In the genomic region with DNA sequence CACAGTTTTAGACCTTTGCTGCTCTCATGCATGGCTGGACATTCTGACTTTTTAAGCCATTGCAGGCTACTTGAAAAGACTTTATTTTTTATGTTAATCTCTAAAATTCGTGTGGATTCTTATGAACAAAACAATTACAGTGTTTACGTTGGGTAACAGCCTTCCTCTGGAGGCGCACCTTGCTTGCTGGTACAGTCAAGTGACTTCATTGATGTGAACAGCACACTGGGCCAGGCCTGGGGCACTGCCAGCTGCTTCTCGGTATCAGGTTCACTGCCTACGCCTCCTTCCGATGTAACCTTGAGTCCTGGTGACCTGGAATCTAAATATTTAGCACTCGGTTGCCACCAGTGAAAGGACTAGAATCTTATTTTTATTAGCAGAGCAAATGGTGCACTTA, we compare ENCODE assay signal across 16 cellular contexts. TPM values are rescaled to one million over a fixed set of nuclear protein-coding genes. Genes with fewer than 3 reads are reported as not detected.
DNase-seq lines count a peak whose midpoint lies in the region; ATAC-seq, FAIRE-seq and TF ChIP-seq lines count a peak whose summit lies in the region.
"Had no signal": no experiment of that assay in that cellular context is flagged by ENCODE, and none has a peak within 500 bp of the region (broad histone marks: within the 10 kb centered on the region; RNA-seq: fewer than 3 reads in every experiment).

No MANE protein-coding gene starts in this region.

- FAIRE-seq in GM12892 (lab: Jason Lieb, UNC), result no peak
- FAIRE-seq: endometrium had no signal

- H3K36me3 ChIP-seq in PC-9 (ENCODE audit: low read depth) (peaks cover 4% of the 10 kb centered on the region; the same call in 1 of the 2 replicates), left lung (no peaks in the 10 kb centered on the region), upper lobe of right lung (no peaks in the 10 kb centered on the region)
- H3K36me3 ChIP-seq: sigmoid colon had no signal

- intact Hi-C loops in PC-9 (cut with micrococcal nuclease; ENCODE audit: unreplicated experiment) (loop anchor here (2.0 kb wide), 1 partner anchor 45 kb away; no protein-coding TSS in a partner anchor), left lung (cut with DNase I) (no loop called here), upper lobe of right lung (cut with DNase I) (no loop called here)

- no peak for TF ChIP-seq POLR2A in GM12892 (IDR thresholded peaks at IDR 0.05; ENCODE audit: low read depth, low read length)

- peaks cover 61% of the 10 kb centered on the region for H3F3A ChIP-seq in PC-9 (ENCODE audit: insufficient read depth, low read depth)

- H3K4me3 ChIP-seq in PC-9, result no peak overlapping the region
- H3K4me3 ChIP-seq in left lung, result no peak overlapping the region
- no peak overlapping the region for H3K4me3 ChIP-seq in upper lobe of right lung
- H3K4me3 ChIP-seq: sigmoid colon had no signal

- CTCF ChIA-PET in PC-9 (lab: Charles Lee), result interaction anchor here (0.6 kb wide), 1 partner anchor 11 kb away, joined by 4 read pairs; no protein-coding TSS in a partner anchor

- no peak for TF ChIP-seq CTCF in PC-9 (conservative IDR thresholded peaks at IDR 0.05)
- no peak for TF ChIP-seq CTCF in left lung (IDR thresholded peaks at IDR 0.05)
- TF ChIP-seq CTCF in upper lobe of right lung (IDR thresholded peaks at IDR 0.05), result no peak

- POLR2A ChIA-PET in PC-9 (lab: Charles Lee; ENCODE audit: unreplicated experiment), result no interaction called here

- ATAC-seq in left lung, result peak; percentile 77
- ATAC-seq in upper lobe of right lung, result peak; percentile 84
- ATAC-seq in HG03439 (IDR thresholded peaks at IDR 0.05; ENCODE audit: unreplicated experiment), result no peak

- H3K4me2 ChIP-seq in PC-9, result peak overlapping the region; percentile 63

- H3K27me3 ChIP-seq in PC-9 (ENCODE audit: insufficient read depth, low read depth), result no peaks in the 10 kb centered on the region
- no peaks in the 10 kb centered on the region for H3K27me3 ChIP-seq in left lung
- H3K27me3 ChIP-seq in upper lobe of right lung, result no peaks in the 10 kb centered on the region
- H3K27me3 ChIP-seq: sigmoid colon had no signal

- no peaks in the 10 kb centered on the region for H4K20me1 ChIP-seq in PC-9 (ENCODE audit: insufficient read depth)

- H3K9me3 ChIP-seq in PC-9 (ENCODE audit: insufficient read depth, low read depth) (peaks cover 8% of the 10 kb centered on the region; the same call in 1 of the 2 replicates), left lung (peaks cover 0 to 2% of the 10 kb centered on the region in 2 donors), upper lobe of right lung (no peaks in the 10 kb centered on the region)

- no peaks in the 10 kb centered on the region for H3K79me2 ChIP-seq in PC-9 (ENCODE audit: low read depth)

- H3K9me2 ChIP-seq in PC-9 (ENCODE audit: insufficient read depth), result no peaks in the 10 kb centered on the region

- DNase-seq in SIG-M5 treated with dmso at 0.1 percent for 504 hours (lab: John Stamatoyannopoulos, UW; ENCODE audit: unreplicated experiment), result peak; percentile 23
- no peak for DNase-seq in SIG-M5 (lab: John Stamatoyannopoulos, UW)
- peak in 1 of 2 experiments; percentile 51 for DNase-seq in PC-9
- DNase-seq in left lung, result peak; percentile 79 to 86
- peak; percentile 90 for DNase-seq in upper lobe of right lung
- no peak for DNase-seq in inferior parietal cortex (ENCODE audit: extremely low spot score)
- no peak for DNase-seq in GM12892 (ENCODE audit: insufficient read length)
- DNase-seq: activated CD4-positive, CD25-positive, alpha-beta regulatory T cell; amygdala; hypothalamus; NCI-H748 treated with DMSO at 0.1 percent for 48 hours; sigmoid colon; substantia nigra had no signal

- no peak overlapping the region for H2AFZ ChIP-seq in PC-9

- H3K4me1 ChIP-seq in PC-9 (replicated peaks; ENCODE audit: insufficient read depth) (peaks cover 55% of the 10 kb centered on the region), left lung (peaks cover 5 to 21% of the 10 kb centered on the region in 2 donors), upper lobe of right lung (peaks cover 8% of the 10 kb centered on the region)

- BruUV-seq in PC-9 (replicated peaks; lab: Mats Ljungman, UMichigan), result no TSS peak

- H3K27ac ChIP-seq in PC-9 (peak overlapping the region; percentile 98), left lung (peak overlapping the region; percentile 51 to 74), upper lobe of right lung (peak overlapping the region; percentile 4)
- H3K27ac ChIP-seq: sigmoid colon had no signal

RNA-seq across cellular contexts. Expression of a gene that starts 27.8 kb away (rescaled TPM):
- total RNA-seq in PC-9 (2021) (8.0 and 9.6 TPM in 2 replicates), left lung (1 to 10 TPM in 1 of 2 donors, under 1 TPM in 1; 0.52 to 2.3 TPM), upper lobe of right lung (not detected)
- polyA plus RNA-seq in GM12892 (2012; ENCODE audit: missing spikeins), result not detected
- total RNA-seq: A673 had no signal

Comparison
In these comparisons a context has a peak if more than half of its experiments do, and no peak if none do; other contexts are left out.
1. DNase-seq: peak in SIG-M5 treated with dmso at 0.1 percent for 504 hours (single experiment), left lung (2 of 2) and upper lobe of right lung (single experiment); none in SIG-M5 (single experiment), inferior parietal cortex (single experiment) and GM12892 (single experiment).
2. H3K27ac ChIP-seq: peak in every context shown above with its lines; median percentile 98 in PC-9; 62 in left lung; 4 in upper lobe of right lung.